8 cellular contexts compared by ENCODE assay signal in the genomic region with DNA sequence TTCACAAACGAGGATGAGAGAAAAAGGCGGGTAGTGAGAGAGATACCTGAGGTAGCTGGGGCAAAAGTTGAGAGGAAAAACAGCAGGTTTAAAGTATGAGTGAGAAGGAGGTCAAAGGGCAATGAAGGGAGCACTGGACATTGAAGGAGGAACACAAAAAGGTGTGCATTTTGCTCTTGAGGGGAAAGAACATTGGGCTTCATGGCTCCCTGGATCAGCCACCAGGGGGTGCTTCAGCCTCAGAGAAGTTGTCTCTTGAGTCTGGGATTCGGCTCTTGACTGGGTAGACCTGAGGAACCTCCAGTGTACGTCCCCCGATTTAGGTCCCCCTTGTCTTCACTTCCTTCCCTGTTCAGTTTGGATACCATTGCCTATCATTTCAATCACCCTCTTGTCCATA.
DNase-seq lines count a peak whose midpoint lies in the region; ATAC-seq, FAIRE-seq and TF ChIP-seq lines count a peak whose summit lies in the region.

No MANE protein-coding gene starts in this region.

- peak; percentile 43 for DNase-seq in Calu3
- no peak for DNase-seq in SK-N-SH
- DNase-seq in bronchial epithelial cell (ENCODE audit: low read depth) = peak; percentile 42
- peak in 1 of 2 donors; percentile 41 for DNase-seq in left lung
- peak in 38 of 49 donors; percentile 4 to 73 (median 31) for DNase-seq in substantia nigra (lab: John Stamatoyannopoulos, UW)

- no TSS peak for BruUV-seq in Calu3 (replicated peaks; lab: Mats Ljungman, UMichigan)

- no peaks in the 10 kb centered on the region for H3K4me1 Mint-ChIP-seq in Calu3 (ENCODE audit: low read depth, unreplicated experiment)

- H3K4me1 ChIP-seq in SK-N-SH (ENCODE audit: control insufficient read depth in 1 of 2, insufficient read depth in 2 of 2, low read depth in 1 of 2, low read length in 1 of 2) (peaks cover 5 to 18% of the 10 kb centered on the region in 2 experiments; a peak in 2 of 4 replicates), left lung (peaks cover 5 to 11% of the 10 kb centered on the region in 2 donors)

- no peak overlapping the region for H3K27ac Mint-ChIP-seq in Calu3 (ENCODE audit: unreplicated experiment)

- TF ChIP-seq RAD21 in SK-N-SH (IDR thresholded peaks at IDR 0.05; ENCODE audit: low read length) = peak; percentile 79

- no peak overlapping the region for H3K27ac ChIP-seq in SK-N-SH (ENCODE audit: low read depth in 2 of 2, low read length in 1 of 2)
- no peak overlapping the region for H3K27ac ChIP-seq in left lung
- H3K27ac ChIP-seq in substantia nigra (ENCODE audit: low read depth, low read length, poor library complexity, severe bottlenecking) = no peak overlapping the region

- H3K4me3 ChIP-seq in SK-N-SH (ENCODE audit: low read depth in 2 of 2, low read length in 1 of 2) = no peak overlapping the region; a peak in 1 of 4 replicates
- no peak overlapping the region for H3K4me3 ChIP-seq in bronchial epithelial cell (ENCODE audit: low read depth, low read length)
- H3K4me3 ChIP-seq in left lung = no peak overlapping the region

- FAIRE-seq in bronchial epithelial cell (lab: Jason Lieb, UNC) = no peak

- ATAC-seq in HG03280 (IDR thresholded peaks at IDR 0.05; ENCODE audit: unreplicated experiment) (peak; percentile 54), left lung (peak; percentile 93), GM21825 (IDR thresholded peaks at IDR 0.05; ENCODE audit: unreplicated experiment) (no peak), HG03097 (IDR thresholded peaks at IDR 0.05; ENCODE audit: low FRiP score, unreplicated experiment) (no peak)

- H3K9me3 ChIP-seq in SK-N-SH (no peaks in the 10 kb centered on the region), left lung (no peaks in the 10 kb centered on the region)

- H3K9ac ChIP-seq in SK-N-SH = no peak overlapping the region

- H3K9me2 ChIP-seq in SK-N-SH = no peaks in the 10 kb centered on the region

- peak; percentile 75 for TF ChIP-seq CTCF in Calu3 (IDR thresholded peaks at IDR 0.05; ENCODE audit: unreplicated experiment)
- TF ChIP-seq CTCF in SK-N-SH (IDR thresholded peaks at IDR 0.05) = peak; percentile 61
- TF ChIP-seq CTCF in bronchial epithelial cell (IDR thresholded peaks at IDR 0.05; ENCODE audit: insufficient read depth, low read length, severe bottlenecking) = peak; percentile 92
- peak; percentile 57 to 63 for TF ChIP-seq CTCF in left lung (IDR thresholded peaks at IDR 0.05)

- intact Hi-C loops in Calu3 (cut with micrococcal nuclease; ENCODE audit: unreplicated experiment) = loop anchor here (2.0 kb wide), 1 partner anchor 69 kb away; no protein-coding TSS in a partner anchor
- intact Hi-C loops in left lung (cut with DNase I) = loop anchor here in 1 of 2 donors (5.0 kb wide), 1 partner anchor 68 kb away; no protein-coding TSS in a partner anchor

- H3K4me3 Mint-ChIP-seq in Calu3 (ENCODE audit: low read depth, unreplicated experiment) = no peak overlapping the region

- peaks cover 14% of the 10 kb centered on the region for H3K27me3 Mint-ChIP-seq in Calu3 (ENCODE audit: unreplicated experiment)

- no peaks in the 10 kb centered on the region for H3K9me3 Mint-ChIP-seq in Calu3 (ENCODE audit: low read depth, unreplicated experiment)

- no peaks in the 10 kb centered on the region for H3K36me3 ChIP-seq in SK-N-SH (replicated peaks in 1 of 2; ENCODE audit: control insufficient read depth in 1 of 2, insufficient read depth in 2 of 2, low read length in 1 of 2)
- H3K36me3 ChIP-seq in bronchial epithelial cell (ENCODE audit: control insufficient read depth, insufficient read depth, low read length) = no peaks in the 10 kb centered on the region
- H3K36me3 ChIP-seq in left lung = no peaks in the 10 kb centered on the region

- H4K20me1 ChIP-seq in SK-N-SH (ENCODE audit: insufficient read depth) = no peaks in the 10 kb centered on the region

- H3K4me2 ChIP-seq in SK-N-SH = no peak overlapping the region

- no peaks in the 10 kb centered on the region for H3K79me2 ChIP-seq in SK-N-SH (ENCODE audit: insufficient read depth)

- TF ChIP-seq EP300 in SK-N-SH (IDR thresholded peaks at IDR 0.05; ENCODE audit: borderline replicate concordance in 1 of 2, low read depth in 1 of 2, low read length in 1 of 2) = no peak

- WGBS in SK-N-SH (ENCODE audit: low lambda C conversion rate) = 66% methylated on average over 5 of the region's 5 CpGs

- H3K27me3 ChIP-seq in SK-N-SH (ENCODE audit: insufficient read depth) (no peaks in the 10 kb centered on the region), bronchial epithelial cell (ENCODE audit: control insufficient read depth, insufficient read depth, low read length) (no peaks in the 10 kb centered on the region), left lung (peaks cover 0 to 6% of the 10 kb centered on the region in 2 donors)

- H3K36me3 Mint-ChIP-seq in Calu3 (ENCODE audit: insufficient read depth, unreplicated experiment) = no peaks in the 10 kb centered on the region

- H2AFZ ChIP-seq in SK-N-SH (ENCODE audit: low read depth) = no peak overlapping the region

- POLR2A ChIA-PET in SK-N-SH (lab: Yijun Ruan, JAX) = no interaction called here

- no peaks in the 10 kb centered on the region for H3F3A ChIP-seq in SK-N-SH (replicated peaks; ENCODE audit: insufficient read depth)

- CTCF ChIA-PET in Calu3 (lab: Charles Lee) (interaction anchor here (1.9 kb wide), 1 partner anchor 67 kb away, joined by 6 read pairs; no protein-coding TSS in a partner anchor), SK-N-SH (lab: Yijun Ruan, JAX) (interaction anchor here (0.8 to 9.5 kb wide), 5 partner anchors 50 to 68 kb away, joined by 3 to 98 read pairs (median 4); no protein-coding TSS in a partner anchor)

TF ChIP-seq in SK-N-SH, 30 proteins besides CTCF, POLR2A, EP300 and RAD21:
- TF ChIP-seq POLR2AphosphoS5 (IDR thresholded peaks at IDR 0.05; ENCODE audit: low read depth, low read length) (no peak), SMC3 (IDR thresholded peaks at IDR 0.05; ENCODE audit: low read depth, low read length) (peak; percentile 70), EZH2phosphoT487 (IDR thresholded peaks at IDR 0.05; ENCODE audit: borderline replicate concordance, low read depth) (no peak)

Comparison
In these comparisons a context has a peak if more than half of its experiments do, and no peak if none do; other contexts are left out.
1. ATAC-seq: peak in HG03280 (single experiment) and left lung (single experiment); none in GM21825 (single experiment) and HG03097 (single experiment).
2. Peak in every context shown above with its lines, with median percentiles within 50 percentile points of each other: CTCF ChIP-seq.